ENCODE assay signal across 2 cellular contexts in the genomic region with DNA sequence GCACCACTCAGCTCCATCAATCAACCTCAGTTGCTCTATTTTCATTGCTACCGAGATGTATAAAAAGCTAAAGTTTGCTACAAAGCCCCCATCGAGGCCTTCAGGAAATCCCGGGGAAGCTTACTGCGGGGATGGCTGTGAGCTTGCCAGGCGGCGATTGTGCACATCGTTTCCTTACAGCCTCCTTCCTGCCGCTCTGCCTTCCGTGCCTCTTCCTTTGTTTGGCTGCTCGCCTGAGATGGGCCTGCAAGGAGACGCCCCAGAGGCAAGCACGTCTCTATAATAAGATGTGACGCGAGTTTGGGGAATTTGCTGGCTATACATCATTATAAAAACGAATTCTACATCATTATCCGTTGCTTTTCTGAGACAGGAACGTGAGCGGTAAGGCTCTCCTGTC.
TF ChIP-seq lines count a peak whose summit lies in the region.

No MANE protein-coding gene starts in this region.

TF ChIP-seq in GM23338, 12 proteins besides CTCF, POLR2A, EP300 and RAD21:
- TF ChIP-seq ZNF114 (CRISPR knock-in tag; IDR thresholded peaks at IDR 0.05) = no peak
- TF ChIP-seq, protein P1, sequence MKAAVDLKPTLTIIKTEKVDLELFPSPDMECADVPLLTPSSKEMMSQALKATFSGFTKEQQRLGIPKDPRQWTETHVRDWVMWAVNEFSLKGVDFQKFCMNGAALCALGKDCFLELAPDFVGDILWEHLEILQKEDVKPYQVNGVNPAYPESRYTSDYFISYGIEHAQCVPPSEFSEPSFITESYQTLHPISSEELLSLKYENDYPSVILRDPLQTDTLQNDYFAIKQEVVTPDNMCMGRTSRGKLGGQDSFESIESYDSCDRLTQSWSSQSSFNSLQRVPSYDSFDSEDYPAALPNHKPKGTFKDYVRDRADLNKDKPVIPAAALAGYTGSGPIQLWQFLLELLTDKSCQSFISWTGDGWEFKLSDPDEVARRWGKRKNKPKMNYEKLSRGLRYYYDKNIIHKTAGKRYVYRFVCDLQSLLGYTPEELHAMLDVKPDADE (IDR thresholded peaks at IDR 0.05) = no peak
- TF ChIP-seq, protein P2, sequence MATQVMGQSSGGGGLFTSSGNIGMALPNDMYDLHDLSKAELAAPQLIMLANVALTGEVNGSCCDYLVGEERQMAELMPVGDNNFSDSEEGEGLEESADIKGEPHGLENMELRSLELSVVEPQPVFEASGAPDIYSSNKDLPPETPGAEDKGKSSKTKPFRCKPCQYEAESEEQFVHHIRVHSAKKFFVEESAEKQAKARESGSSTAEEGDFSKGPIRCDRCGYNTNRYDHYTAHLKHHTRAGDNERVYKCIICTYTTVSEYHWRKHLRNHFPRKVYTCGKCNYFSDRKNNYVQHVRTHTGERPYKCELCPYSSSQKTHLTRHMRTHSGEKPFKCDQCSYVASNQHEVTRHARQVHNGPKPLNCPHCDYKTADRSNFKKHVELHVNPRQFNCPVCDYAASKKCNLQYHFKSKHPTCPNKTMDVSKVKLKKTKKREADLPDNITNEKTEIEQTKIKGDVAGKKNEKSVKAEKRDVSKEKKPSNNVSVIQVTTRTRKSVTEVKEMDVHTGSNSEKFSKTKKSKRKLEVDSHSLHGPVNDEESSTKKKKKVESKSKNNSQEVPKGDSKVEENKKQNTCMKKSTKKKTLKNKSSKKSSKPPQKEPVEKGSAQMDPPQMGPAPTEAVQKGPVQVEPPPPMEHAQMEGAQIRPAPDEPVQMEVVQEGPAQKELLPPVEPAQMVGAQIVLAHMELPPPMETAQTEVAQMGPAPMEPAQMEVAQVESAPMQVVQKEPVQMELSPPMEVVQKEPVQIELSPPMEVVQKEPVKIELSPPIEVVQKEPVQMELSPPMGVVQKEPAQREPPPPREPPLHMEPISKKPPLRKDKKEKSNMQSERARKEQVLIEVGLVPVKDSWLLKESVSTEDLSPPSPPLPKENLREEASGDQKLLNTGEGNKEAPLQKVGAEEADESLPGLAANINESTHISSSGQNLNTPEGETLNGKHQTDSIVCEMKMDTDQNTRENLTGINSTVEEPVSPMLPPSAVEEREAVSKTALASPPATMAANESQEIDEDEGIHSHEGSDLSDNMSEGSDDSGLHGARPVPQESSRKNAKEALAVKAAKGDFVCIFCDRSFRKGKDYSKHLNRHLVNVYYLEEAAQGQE (IDR thresholded peaks at IDR 0.05; ENCODE audit: unreplicated experiment) = no peak

TF ChIP-seq in H1, 55 proteins besides CTCF, POLR2A, EP300 and RAD21:
- TF ChIP-seq SIX5 (IDR thresholded peaks at IDR 0.05; ENCODE audit: low read depth, low read length) = no peak
- TF ChIP-seq PHF8 (conservative IDR thresholded peaks at IDR 0.05; ENCODE audit: low read depth, low read length) = no peak
- TF ChIP-seq, protein P3, sequence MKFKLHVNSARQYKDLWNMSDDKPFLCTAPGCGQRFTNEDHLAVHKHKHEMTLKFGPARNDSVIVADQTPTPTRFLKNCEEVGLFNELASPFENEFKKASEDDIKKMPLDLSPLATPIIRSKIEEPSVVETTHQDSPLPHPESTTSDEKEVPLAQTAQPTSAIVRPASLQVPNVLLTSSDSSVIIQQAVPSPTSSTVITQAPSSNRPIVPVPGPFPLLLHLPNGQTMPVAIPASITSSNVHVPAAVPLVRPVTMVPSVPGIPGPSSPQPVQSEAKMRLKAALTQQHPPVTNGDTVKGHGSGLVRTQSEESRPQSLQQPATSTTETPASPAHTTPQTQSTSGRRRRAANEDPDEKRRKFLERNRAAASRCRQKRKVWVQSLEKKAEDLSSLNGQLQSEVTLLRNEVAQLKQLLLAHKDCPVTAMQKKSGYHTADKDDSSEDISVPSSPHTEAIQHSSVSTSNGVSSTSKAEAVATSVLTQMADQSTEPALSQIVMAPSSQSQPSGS (IDR thresholded peaks at IDR 0.05; ENCODE audit: low read length) = no peak
- TF ChIP-seq CEBPB (IDR thresholded peaks at IDR 0.05; ENCODE audit: low read depth, low read length) = no peak
- TF ChIP-seq TAF7 (optimal IDR thresholded peaks at IDR 0.05; ENCODE audit: borderline replicate concordance, low read depth, low read length) = no peak
- TF ChIP-seq EGR1 (IDR thresholded peaks at IDR 0.05; ENCODE audit: borderline replicate concordance, low read depth, low read length) = no peak
- no peak for TF ChIP-seq SP4 (IDR thresholded peaks at IDR 0.05; ENCODE audit: low read length)
